8 cellular contexts compared by ENCODE assay signal in genomic region chr5:60295423-60295822, GRCh38.
DNase-seq lines count a peak whose midpoint lies in the region; ATAC-seq and TF ChIP-seq lines count a peak whose summit lies in the region.

No MANE protein-coding gene starts in this region.

- TF ChIP-seq CTCF in RWPE1 (conservative IDR thresholded peaks at IDR 0.05; ENCODE audit: low read depth) (no peak), gastrocnemius medialis (IDR thresholded peaks at IDR 0.05 in 4 of 5, conservative IDR thresholded peaks at IDR 0.05 in 1 of 5) (peak in 1 of 5 experiments; percentile 12)

- ATAC-seq in HG02798 (IDR thresholded peaks at IDR 0.05; ENCODE audit: poor library complexity, unreplicated experiment), result peak; percentile 64
- peak; percentile 36 for ATAC-seq in left lobe of liver
- no peak for ATAC-seq in GM18519 (IDR thresholded peaks at IDR 0.05; ENCODE audit: low FRiP score, unreplicated experiment)
- no peak for ATAC-seq in gastrocnemius medialis

- H3K27ac Mint-ChIP-seq in activated naive CD4-positive, alpha-beta T cell treated with anti-CD3 and anti-CD28 coated beads, Interleukin-2, amount 10 ng/mL, durations not matched to agents 7 days and 5 days, result no peak overlapping the region

- POLR2A ChIA-PET in RWPE1 (lab: Yijun Ruan, JAX; ENCODE audit: low non-redundant PET), result no interaction called here

- H3K9me3 ChIP-seq in adipocyte (ENCODE audit: control insufficient read depth, low read length) (no peaks in the 10 kb centered on the region), gastrocnemius medialis (no peaks in the 10 kb centered on the region)

- no peak overlapping the region for H3K27ac ChIP-seq in RWPE1
- H3K27ac ChIP-seq in gastrocnemius medialis, result no peak overlapping the region

- H3K4me1 ChIP-seq in adipocyte (ENCODE audit: control insufficient read depth, insufficient read depth, low read length) (no peaks in the 10 kb centered on the region), gastrocnemius medialis (no peaks in the 10 kb centered on the region)

- no peak overlapping the region for H3K9ac ChIP-seq in adipocyte (ENCODE audit: low read length)

- no peak overlapping the region for H3K4me3 Mint-ChIP-seq in activated naive CD4-positive, alpha-beta T cell treated with anti-CD3 and anti-CD28 coated beads, Interleukin-2, amount 10 ng/mL, durations not matched to agents 7 days and 5 days

- CTCF ChIA-PET in activated naive CD4-positive, alpha-beta T cell treated with anti-CD3 and anti-CD28 coated beads, Interleukin-2, amount 10 ng/mL, durations not matched to agents 7 days and 5 days (lab: Charles Lee), result interaction anchor here (0.9 to 1.2 kb wide), 2 partner anchors 9 to 356 kb away, joined by 3 read pairs; no protein-coding TSS in a partner anchor
- CTCF ChIA-PET in RWPE1 (lab: Yijun Ruan, JAX), result interaction anchor here (0.6 to 1.5 kb wide), 7 partner anchors 9 to 485 kb away, joined by 3 to 9 read pairs (median 4); no protein-coding TSS in a partner anchor

- H3K4me3 ChIP-seq in adipocyte (ENCODE audit: low read length) (no peak overlapping the region), gastrocnemius medialis (no peak overlapping the region)

- H3K36me3 ChIP-seq in adipocyte (ENCODE audit: control insufficient read depth, insufficient read depth, low read length, severe bottlenecking) (no peaks in the 10 kb centered on the region), gastrocnemius medialis (no peaks in the 10 kb centered on the region)

- no peaks in the 10 kb centered on the region for H3K4me1 Mint-ChIP-seq in activated naive CD4-positive, alpha-beta T cell treated with anti-CD3 and anti-CD28 coated beads, Interleukin-2, amount 10 ng/mL, durations not matched to agents 7 days and 5 days

- intact Hi-C loops in gastrocnemius medialis (cut with DNase I; ENCODE audit: low total_unique reads), result no loop called here

- no peak for TF ChIP-seq POLR2A in gastrocnemius medialis (IDR thresholded peaks at IDR 0.05)

- H3K36me3 Mint-ChIP-seq in activated naive CD4-positive, alpha-beta T cell treated with anti-CD3 and anti-CD28 coated beads, Interleukin-2, amount 10 ng/mL, durations not matched to agents 7 days and 5 days, result no peaks in the 10 kb centered on the region

- DNase-seq in ELR (ENCODE audit: low read depth) (peak; percentile 55), adipocyte (ENCODE audit: low read depth) (peak; percentile 39), left lobe of liver (ENCODE audit: low spot score) (no peak), RWPE1 (ENCODE audit: low spot score) (no peak), gastrocnemius medialis (no peak)
- no peak for DNase-seq in activated naive CD4-positive, alpha-beta T cell treated with anti-CD3 and anti-CD28 coated beads, Interleukin-2, amount 10 ng/mL, durations not matched to agents 7 days and 5 days

- in situ Hi-C loops in gastrocnemius medialis (cut with MboI; ENCODE audit: low sequenced_read_pairs in 4 of 4), result no loop called here

- H3K27me3 ChIP-seq in adipocyte (replicated peaks; ENCODE audit: control insufficient read depth, insufficient read depth, low read length), result no peaks in the 10 kb centered on the region
- no peaks in the 10 kb centered on the region for H3K27me3 ChIP-seq in gastrocnemius medialis

- H3K27me3 Mint-ChIP-seq in activated naive CD4-positive, alpha-beta T cell treated with anti-CD3 and anti-CD28 coated beads, Interleukin-2, amount 10 ng/mL, durations not matched to agents 7 days and 5 days, result no peaks in the 10 kb centered on the region

- peaks cover under 1% of the 10 kb centered on the region for H3K9me3 Mint-ChIP-seq in activated naive CD4-positive, alpha-beta T cell treated with anti-CD3 and anti-CD28 coated beads, Interleukin-2, amount 10 ng/mL, durations not matched to agents 7 days and 5 days

Comparison
In these comparisons a context has a peak if more than half of its experiments do, and no peak if none do; other contexts are left out.
1. DNase-seq: peak in ELR (single experiment) and adipocyte (single experiment); none in left lobe of liver (single experiment), activated naive CD4-positive, alpha-beta T cell treated with anti-CD3 and anti-CD28 coated beads, Interleukin-2, amount 10 ng/mL, durations not matched to agents 7 days and 5 days (single experiment), RWPE1 (single experiment) and gastrocnemius medialis (0 of 2).
2. ATAC-seq: peak in HG02798 (single experiment) and left lobe of liver (single experiment); none in GM18519 (single experiment) and gastrocnemius medialis (0 of 2).